ENCODE assay signal across 14 cellular contexts in genomic region chr11:128465531-128465930, GRCh38.
DNase-seq lines count a peak whose midpoint lies in the region; ATAC-seq and TF ChIP-seq lines count a peak whose summit lies in the region.
"Had no signal": no experiment of that assay in that cellular context is flagged by ENCODE, and none has a peak within 500 bp of the region (broad histone marks: within the 10 kb centered on the region; RNA-seq: fewer than 3 reads in every experiment).

No MANE protein-coding gene starts in this region.

- H3K4me1 Mint-ChIP-seq in activated CD8-positive, alpha-beta T cell treated with anti-CD3 and anti-CD28 coated beads for 36 hours (ENCODE audit: low read depth) = peaks cover 94% of the 10 kb centered on the region

- H3K4me3 Mint-ChIP-seq in activated CD8-positive, alpha-beta T cell treated with anti-CD3 and anti-CD28 coated beads for 36 hours = peak overlapping the region; percentile 68

- H3K9me3 ChIP-seq in gastroesophageal sphincter (no peaks in the 10 kb centered on the region), stomach smooth muscle (ENCODE audit: control insufficient read depth in 2 of 2, low read length in 2 of 2) (no peaks in the 10 kb centered on the region), suprapubic skin (no peaks in the 10 kb centered on the region)

- peaks cover 98% of the 10 kb centered on the region for H3K36me3 Mint-ChIP-seq in activated CD8-positive, alpha-beta T cell treated with anti-CD3 and anti-CD28 coated beads for 36 hours (ENCODE audit: low read depth)

- H3K27me3 Mint-ChIP-seq in activated CD8-positive, alpha-beta T cell treated with anti-CD3 and anti-CD28 coated beads for 36 hours = no peaks in the 10 kb centered on the region

- whole genome bisulfite sequencing in gastroesophageal sphincter (ENCODE audit: low coverage in 1 of 2), 2 donors = 80 to 91% methylated on average over 7 to 8 of the region's 9 CpGs
- 95% methylated on average over 9 of the region's 9 CpGs for WGBS in suprapubic skin

- TF ChIP-seq POLR2A in gastroesophageal sphincter (IDR thresholded peaks at IDR 0.05) (no peak), suprapubic skin (IDR thresholded peaks at IDR 0.05) (no peak)

- H3K36me3 ChIP-seq in gastroesophageal sphincter (peaks cover 0 to 28% of the 10 kb centered on the region in 2 donors), stomach smooth muscle (ENCODE audit: control insufficient read depth in 2 of 2, insufficient read depth in 2 of 2, low read length in 2 of 2) (peaks cover 9 to 11% of the 10 kb centered on the region in 2 donors), suprapubic skin (peaks cover 21% of the 10 kb centered on the region)

- H3K9me3 Mint-ChIP-seq in activated CD8-positive, alpha-beta T cell treated with anti-CD3 and anti-CD28 coated beads for 36 hours = no peaks in the 10 kb centered on the region

- CTCF ChIA-PET in activated CD8-positive, alpha-beta T cell treated with anti-CD3 and anti-CD28 coated beads for 36 hours (lab: Charles Lee) = interaction anchor here (0.7 to 1.7 kb wide), 26 partner anchors 9 to 366 kb away, joined by 3 to 13 read pairs (median 3); no protein-coding TSS in a partner anchor

- POLR2A ChIA-PET in activated CD8-positive, alpha-beta T cell treated with anti-CD3 and anti-CD28 coated beads for 36 hours (lab: Charles Lee) = interaction anchor here (0.7 to 33.4 kb wide), 17 partner anchors 8 to 293 kb away, joined by 3 to 1082 read pairs (median 4); no protein-coding TSS in a partner anchor

- TF ChIP-seq EP300 in gastroesophageal sphincter (IDR thresholded peaks at IDR 0.05) (no peak), suprapubic skin (IDR thresholded peaks at IDR 0.05) (no peak)

- H3K4me1 ChIP-seq in gastroesophageal sphincter (peaks cover 0 to 74% (median 30%) of the 10 kb centered on the region in 3 donors), stomach smooth muscle (ENCODE audit: control insufficient read depth, insufficient read depth, low read length) (peaks cover 13% of the 10 kb centered on the region), suprapubic skin (peaks cover 26% of the 10 kb centered on the region)

- H3K27ac ChIP-seq in gastroesophageal sphincter (peak overlapping the region in 3 of 4 donors; percentile 53 to 75 (median 68)), stomach smooth muscle (ENCODE audit: low read length) (peak overlapping the region; percentile 38), suprapubic skin (no peak overlapping the region)

- no peak overlapping the region for H3K9ac ChIP-seq in stomach smooth muscle (ENCODE audit: low read length in 2 of 2)

- peak overlapping the region; percentile 97 for H3K27ac Mint-ChIP-seq in activated CD8-positive, alpha-beta T cell treated with anti-CD3 and anti-CD28 coated beads for 36 hours

- no peak for TF ChIP-seq CTCF in activated CD8-positive, alpha-beta T cell treated with anti-CD3 and anti-CD28 coated beads for 36 hours (IDR thresholded peaks at IDR 0.05)
- TF ChIP-seq CTCF in gastroesophageal sphincter (IDR thresholded peaks at IDR 0.05) (no peak), suprapubic skin (IDR thresholded peaks at IDR 0.05) (no peak)

- DNase-seq in activated T-cell treated with anti-CD3 and anti-CD28 coated beads, Interleukin-2, amount 50 U/mL, for 1 hour = peak; percentile 40
- no peak for DNase-seq in activated T-cell treated with anti-CD3 and anti-CD28 coated beads for 4 hours
- no peak for DNase-seq in activated CD8-positive, alpha-beta T cell treated with anti-CD3 and anti-CD28 coated beads for 36 hours
- no peak for DNase-seq in DMS79 treated with DMSO at 0.1 percent for 48 hours (lab: John Stamatoyannopoulos, UW)
- no peak for DNase-seq in suprapubic skin (ENCODE audit: low spot score in 2 of 2)
- DNase-seq: ACHN, hippocampal formation, NCI-H146, NCI-H82, trophoblast cell had no signal

- no peaks in the 10 kb centered on the region for H3K27me3 ChIP-seq in gastroesophageal sphincter
- H3K27me3 ChIP-seq in stomach smooth muscle (ENCODE audit: control insufficient read depth in 1 of 2, insufficient read depth in 2 of 2, low read length in 2 of 2) = no peaks in the 10 kb centered on the region
- H3K27me3 ChIP-seq in suprapubic skin = no peaks in the 10 kb centered on the region

- intact Hi-C loops in activated CD8-positive, alpha-beta T cell treated with anti-CD3 and anti-CD28 coated beads for 36 hours (cut with micrococcal nuclease) = loop anchor here (5.0 kb wide), 1 partner anchor 43 kb away; no protein-coding TSS in a partner anchor

- H3K4me3 ChIP-seq in gastroesophageal sphincter (no peak overlapping the region), stomach smooth muscle (ENCODE audit: low read length in 2 of 2) (no peak overlapping the region), suprapubic skin (no peak overlapping the region)

- ATAC-seq in activated CD8-positive, alpha-beta T cell treated with anti-CD3 and anti-CD28 coated beads for 36 hours = peak; percentile 9
- ATAC-seq in gastroesophageal sphincter (no peak), GM21360 (IDR thresholded peaks at IDR 0.05; ENCODE audit: unreplicated experiment) (no peak)
- ATAC-seq: activated CD4-positive, CD25-positive, alpha-beta regulatory T cell treated with anti-CD3 and anti-CD28 coated beads, Interleukin-2, amount 50 U/mL, for 24 hours had no signal
